Comparison of ENCODE assay signal across 22 cellular contexts in genomic region chr13:21116141-21116540, GRCh38. TPM values are rescaled to one million over a fixed set of nuclear protein-coding genes. Genes with fewer than 3 reads are reported as not detected.
A peak's percentile ranks its signal among the peaks of the same experiment; 100 is the strongest.
DNase-seq lines count a peak whose midpoint lies in the region; ATAC-seq, FAIRE-seq and TF ChIP-seq lines count a peak whose summit lies in the region.
"Had no signal": no experiment of that assay in that cellular context is flagged by ENCODE, and none has a peak within 500 bp of the region (broad histone marks: within the 10 kb centered on the region; RNA-seq: fewer than 3 reads in every experiment).

No MANE protein-coding gene starts in this region.

- peak overlapping the region; percentile 16 for H3K27ac Mint-ChIP-seq in activated CD4-positive, alpha-beta T cell treated with anti-CD3 and anti-CD28 coated beads, Interleukin-2, amount 10 ng/mL, durations not matched to agents 7 days and 5 days
- no peak overlapping the region for H3K27ac Mint-ChIP-seq in activated CD4-positive, alpha-beta T cell treated with anti-CD3 and anti-CD28 coated beads, Interleukin-2, amount 10 ng/mL, durations not matched to agents 24 days and 14 days
- H3K27ac Mint-ChIP-seq: B cell; CD4-positive, CD25-positive, alpha-beta regulatory T cell; CD8-positive, alpha-beta T cell; GM23338; HFFc6 had no signal

- H3K4ac ChIP-seq in H1 (replicated peaks; ENCODE audit: insufficient read length, low read depth, low read length), result no peak overlapping the region

- POLR2A ChIA-PET in activated CD4-positive, alpha-beta T cell treated with anti-CD3 and anti-CD28 coated beads, Interleukin-2, amount 10 ng/mL, durations not matched to agents 7 days and 5 days (lab: Charles Lee), result no interaction called here
- POLR2A ChIA-PET in H1 (lab: Charles Lee; ENCODE audit: partially characterized antibody), result no interaction called here

- no peak for TF ChIP-seq RAD21 in H1 (IDR thresholded peaks at IDR 0.05 in 1 of 2, conservative IDR thresholded peaks at IDR 0.05 in 1 of 2; ENCODE audit: low read depth in 2 of 2, low read length in 2 of 2)

- no peak overlapping the region for H3K4me2 ChIP-seq in H1 (ENCODE audit: insufficient read depth in 1 of 2, low read depth in 2 of 2, low read length in 2 of 2)
- H3K4me2 ChIP-seq: BLaER1, GM23338 had no signal

- no peak overlapping the region for H2BK15ac ChIP-seq in H1 (ENCODE audit: low read length)

- FAIRE-seq in H1 (lab: Jason Lieb, UNC), result no peak
- FAIRE-seq: A204.1, G401.6, GM12892, H54 had no signal

- no peak overlapping the region for H3K14ac ChIP-seq in H1 (ENCODE audit: insufficient read length)

- no peak for TF ChIP-seq POLR2A in H1 (IDR thresholded peaks at IDR 0.05; ENCODE audit: control extremely low read depth in 1 of 2, low read depth in 2 of 2, low read length in 2 of 2)
- TF ChIP-seq POLR2A in sigmoid colon (IDR thresholded peaks at IDR 0.05), result no peak

- 93% methylated on average over 6 of the region's 6 CpGs; no CpG with 5 or more reads in 1 of the 2 experiments for WGBS in H1 (ENCODE audit: extremely low coverage in 1 of 2, insufficient coverage in 1 of 2, insufficient read length in 1 of 2, insufficient replicate concordance in 2 of 2, low coverage in 1 of 2, low lambda C conversion rate in 2 of 2, missing lambda C conversion rate in 1 of 2), 2 experiments
- 89 to 94% methylated on average over 6 of the region's 6 CpGs for WGBS in sigmoid colon, 2 donors

- H3K18ac ChIP-seq in H1 (ENCODE audit: extremely low read depth, low read length), result no peak overlapping the region

- DNase-seq in activated CD4-positive, alpha-beta T cell treated with anti-CD3 and anti-CD28 coated beads, Interleukin-2, amount 10 ng/mL, durations not matched to agents 7 days and 5 days, result no peak
- no peak for DNase-seq in activated CD4-positive, alpha-beta T cell treated with anti-CD3 and anti-CD28 coated beads, Interleukin-2, amount 10 ng/mL, durations not matched to agents 24 days and 14 days
- no peak for DNase-seq in H1 (ENCODE audit: low read depth in 1 of 2, low spot score in 2 of 2)
- DNase-seq in sigmoid colon, result peak; percentile 38
- no peak for DNase-seq in posterior cingulate gyrus
- DNase-seq: Caco-2; CD4-positive, CD25-positive, alpha-beta regulatory T cell; CD8-positive, alpha-beta T cell; DMS153; DND-41; HFFc6 had no signal

- H3K27me3 ChIP-seq in H1 (replicated peaks in 1 of 4; ENCODE audit: control insufficient read depth in 3 of 4, extremely low read depth in 1 of 4, insufficient read depth in 3 of 4, low read length in 3 of 4) (no peaks in the 10 kb centered on the region), sigmoid colon (no peaks in the 10 kb centered on the region)
- H3K27me3 ChIP-seq: BLaER1 had no signal

- no peak overlapping the region for H2BK120ac ChIP-seq in H1 (replicated peaks; ENCODE audit: low read depth, low read length)

- TF ChIP-seq CTCF in H1 (IDR thresholded peaks at IDR 0.05; ENCODE audit: control extremely low read depth in 1 of 3, insufficient read depth in 1 of 3, low read depth in 1 of 3, low read length in 3 of 3), result no peak
- TF ChIP-seq CTCF in sigmoid colon (IDR thresholded peaks at IDR 0.05), result no peak

- H3K56ac ChIP-seq in H1 (replicated peaks; ENCODE audit: insufficient read length, low read depth, low read length), result no peak overlapping the region

- no peak overlapping the region; a peak in 1 of 7 replicates for H3K9ac ChIP-seq in H1 (replicated peaks in 1 of 4; ENCODE audit: extremely low read depth in 1 of 4, low read depth in 3 of 4, low read length in 3 of 4)
- H3K9ac ChIP-seq: BLaER1 had no signal

- H2BK5ac ChIP-seq in H1 (ENCODE audit: low read depth, low read length), result no peak overlapping the region

- H4K20me1 ChIP-seq in H1 (replicated peaks in 1 of 2; ENCODE audit: control insufficient read depth in 1 of 2, insufficient read depth in 2 of 2, low read length in 2 of 2), result no peaks in the 10 kb centered on the region
- H4K20me1 ChIP-seq: BLaER1 had no signal

- H3K36me3 ChIP-seq in H1 (ENCODE audit: control insufficient read depth in 2 of 4, insufficient read depth in 4 of 4, low read length in 3 of 4) (no peaks in the 10 kb centered on the region; a peak in 1 of 8 replicates), sigmoid colon (no peaks in the 10 kb centered on the region)
- H3K36me3 ChIP-seq: BLaER1, HAP-1 had no signal

- no peaks in the 10 kb centered on the region for H3K23me2 ChIP-seq in H1 (ENCODE audit: low read depth, low read length)

- H2BK12ac ChIP-seq in H1 (ENCODE audit: low read depth, low read length), result peak overlapping the region; percentile 18; the same call in 1 of the 2 replicates

- CTCF ChIA-PET in activated CD4-positive, alpha-beta T cell treated with anti-CD3 and anti-CD28 coated beads, Interleukin-2, amount 10 ng/mL, durations not matched to agents 7 days and 5 days (lab: Charles Lee), result no interaction called here
- CTCF ChIA-PET in H1 (lab: Charles Lee; ENCODE audit: partially characterized antibody), result interaction anchor here (1.2 to 1.3 kb wide), 2 partner anchors 15 to 62 kb away, joined by 3 read pairs; no protein-coding TSS in a partner anchor

- H3K79me1 ChIP-seq in H1 (ENCODE audit: low read depth, low read length), result no peaks in the 10 kb centered on the region

- no peak overlapping the region for H4K91ac ChIP-seq in H1 (replicated peaks; ENCODE audit: insufficient read length, low read length)

- no peaks in the 10 kb centered on the region for H3K27me3 Mint-ChIP-seq in activated CD4-positive, alpha-beta T cell treated with anti-CD3 and anti-CD28 coated beads, Interleukin-2, amount 10 ng/mL, durations not matched to agents 7 days and 5 days
- H3K27me3 Mint-ChIP-seq in activated CD4-positive, alpha-beta T cell treated with anti-CD3 and anti-CD28 coated beads, Interleukin-2, amount 10 ng/mL, durations not matched to agents 24 days and 14 days, result no peaks in the 10 kb centered on the region
- H3K27me3 Mint-ChIP-seq: B cell had no signal

- no peak overlapping the region for H3K4me3 Mint-ChIP-seq in activated CD4-positive, alpha-beta T cell treated with anti-CD3 and anti-CD28 coated beads, Interleukin-2, amount 10 ng/mL, durations not matched to agents 7 days and 5 days
- no peak overlapping the region for H3K4me3 Mint-ChIP-seq in activated CD4-positive, alpha-beta T cell treated with anti-CD3 and anti-CD28 coated beads, Interleukin-2, amount 10 ng/mL, durations not matched to agents 24 days and 14 days
- H3K4me3 Mint-ChIP-seq: B cell; CD4-positive, CD25-positive, alpha-beta regulatory T cell; CD8-positive, alpha-beta T cell; GM23338; HFFc6 had no signal

- no peak for TF ChIP-seq EP300 in H1 (IDR thresholded peaks at IDR 0.05; ENCODE audit: borderline replicate concordance in 1 of 2, low read depth in 2 of 2, low read length in 2 of 2)
- no peak for TF ChIP-seq EP300 in sigmoid colon (IDR thresholded peaks at IDR 0.05)

- no peak overlapping the region for H3K4me3 ChIP-seq in H1 (ENCODE audit: extremely low read depth in 1 of 4, insufficient read depth in 2 of 4, low read depth in 3 of 4, low read length in 4 of 4)
- no peak overlapping the region for H3K4me3 ChIP-seq in sigmoid colon
- H3K4me3 ChIP-seq: BLaER1, GM23338, HAP-1 had no signal

- H3K4me1 ChIP-seq in H1 (replicated peaks in 1 of 4; ENCODE audit: control insufficient read depth in 3 of 4, insufficient read depth in 4 of 4, low read length in 3 of 4) (peaks cover 0 to 7% (median 3%) of the 10 kb centered on the region in 4 experiments; a peak in 3 of 7 replicates), sigmoid colon (no peaks in the 10 kb centered on the region)
- H3K4me1 ChIP-seq: Caco-2 had no signal

- no peak overlapping the region for H3K23ac ChIP-seq in H1 (ENCODE audit: insufficient read length)

- no peak overlapping the region for H2BK20ac ChIP-seq in H1 (ENCODE audit: low read length)

- ATAC-seq in GM18519 (IDR thresholded peaks at IDR 0.05; ENCODE audit: low FRiP score, unreplicated experiment), result no peak
- ATAC-seq: CD8-positive, alpha-beta T cell; GM23338 had no signal

- H2AK5ac ChIP-seq in H1 (ENCODE audit: low read depth, low read length), result no peak overlapping the region

- no peak overlapping the region for H4K8ac ChIP-seq in H1 (ENCODE audit: extremely low read depth, insufficient read depth, low read length)

- H4K5ac ChIP-seq in H1 (ENCODE audit: insufficient read length, low read depth, low read length), result no peak overlapping the region

- no peaks in the 10 kb centered on the region for H3K9me3 Mint-ChIP-seq in activated CD4-positive, alpha-beta T cell treated with anti-CD3 and anti-CD28 coated beads, Interleukin-2, amount 10 ng/mL, durations not matched to agents 7 days and 5 days
- H3K9me3 Mint-ChIP-seq in activated CD4-positive, alpha-beta T cell treated with anti-CD3 and anti-CD28 coated beads, Interleukin-2, amount 10 ng/mL, durations not matched to agents 24 days and 14 days, result no peaks in the 10 kb centered on the region
- H3K9me3 Mint-ChIP-seq: CD8-positive, alpha-beta T cell; HFFc6 had no signal

- no peaks in the 10 kb centered on the region for H3K4me1 Mint-ChIP-seq in activated CD4-positive, alpha-beta T cell treated with anti-CD3 and anti-CD28 coated beads, Interleukin-2, amount 10 ng/mL, durations not matched to agents 7 days and 5 days
- no peaks in the 10 kb centered on the region for H3K4me1 Mint-ChIP-seq in activated CD4-positive, alpha-beta T cell treated with anti-CD3 and anti-CD28 coated beads, Interleukin-2, amount 10 ng/mL, durations not matched to agents 24 days and 14 days
- H3K4me1 Mint-ChIP-seq: B cell; CD4-positive, CD25-positive, alpha-beta regulatory T cell had no signal

- H2AFZ ChIP-seq in H1 (ENCODE audit: low read length), result no peak overlapping the region

- H3K9me3 ChIP-seq in H1 (ENCODE audit: insufficient read depth in 2 of 2, low read depth in 1 of 2, low read length in 1 of 2) (no peaks in the 10 kb centered on the region), sigmoid colon (no peaks in the 10 kb centered on the region)
- H3K9me3 ChIP-seq: BLaER1, Caco-2, HAP-1 had no signal

- H3K79me2 ChIP-seq in H1 (ENCODE audit: control insufficient read depth in 1 of 2, insufficient read depth in 2 of 2, low read length in 2 of 2), result no peaks in the 10 kb centered on the region

- intact Hi-C loops in activated CD4-positive, alpha-beta T cell treated with anti-CD3 and anti-CD28 coated beads, Interleukin-2, amount 10 ng/mL, durations not matched to agents 24 days and 14 days (cut with micrococcal nuclease), result no loop called here
- intact Hi-C loops in sigmoid colon (cut with DNase I), result no loop called here
- intact Hi-C loops in posterior cingulate gyrus (cut with DNase I), result no loop called here

- H3K36me3 Mint-ChIP-seq in activated CD4-positive, alpha-beta T cell treated with anti-CD3 and anti-CD28 coated beads, Interleukin-2, amount 10 ng/mL, durations not matched to agents 7 days and 5 days (ENCODE audit: low read depth), result no peaks in the 10 kb centered on the region
- H3K36me3 Mint-ChIP-seq in activated CD4-positive, alpha-beta T cell treated with anti-CD3 and anti-CD28 coated beads, Interleukin-2, amount 10 ng/mL, durations not matched to agents 24 days and 14 days (ENCODE audit: low read depth), result no peaks in the 10 kb centered on the region
- H3K36me3 Mint-ChIP-seq: CD4-positive, CD25-positive, alpha-beta regulatory T cell; CD8-positive, alpha-beta T cell had no signal

- H3K27ac ChIP-seq in H1 (ENCODE audit: low read depth, low read length), result no peak overlapping the region
- no peak overlapping the region for H3K27ac ChIP-seq in sigmoid colon
- H3K27ac ChIP-seq: 22Rv1, BLaER1, C4-2B had no signal

RNA-seq across cellular contexts. Expression of gene SAP18, which starts 23.8 kb away (rescaled TPM):
- total RNA-seq in activated CD4-positive, alpha-beta T cell treated with anti-CD3 and anti-CD28 coated beads, Interleukin-2, amount 10 ng/mL, durations not matched to agents 7 days and 5 days, result 100 to 1,000 TPM; 202 to 220 TPM
- 253 and 254 TPM in 2 replicates for total RNA-seq in activated CD4-positive, alpha-beta T cell treated with anti-CD3 and anti-CD28 coated beads, Interleukin-2, amount 10 ng/mL, durations not matched to agents 24 days and 14 days
- 364 and 367 TPM in 2 replicates for total RNA-seq in H1 (2021; fragmentation: NEBNext Ultra II Directional; extraction: Animal tissue kit (Norgen Biotek cat#: 25700))
- polyA plus RNA-seq in H1 (2011; rRNA removed), result 38.0 and 75.3 TPM in 2 replicates
- 69.4 TPM for polyA plus RNA-seq in H1 (2011; cell fraction: cytosol; rRNA removed)
- 16.0 TPM for polyA plus RNA-seq in H1 (2011; cell fraction: nucleus; rRNA removed)
- polyA plus RNA-seq in H1 (2012, experiment 1 of 2), result 220 to 371 TPM (median 242 TPM) in 4 replicates
- 140 TPM for polyA plus RNA-seq in H1 (2012, experiment 2 of 2)
- 152 TPM for polyA plus RNA-seq in H1 (2013, experiment 1 of 2)
- polyA plus RNA-seq in H1 (2013, experiment 2 of 2), result 153 TPM
- polyA minus RNA-seq in H1 (2011; rRNA and poly(A)+ RNA removed), result 13.4 and 19.3 TPM in 2 replicates
- polyA minus RNA-seq in H1 (2011; cell fraction: cytosol; rRNA and poly(A)+ RNA removed), result 19.4 TPM
- polyA minus RNA-seq in H1 (2011; cell fraction: nucleus; rRNA and poly(A)+ RNA removed), result 33.6 TPM
- 100 to 1,000 TPM in 1 of 4 donors, 10 to 100 TPM in 3; 60.9 to 114 (median 75.7) TPM for total RNA-seq in sigmoid colon
- polyA plus RNA-seq in sigmoid colon, result 100 to 1,000 TPM in 2 of 3 donors, 10 to 100 TPM in 1; 61.7 to 108 (median 108) TPM

RNA-seq across cellular contexts. Expression of gene LATS2, which starts 54.8 kb away (rescaled TPM):
- total RNA-seq in activated CD4-positive, alpha-beta T cell treated with anti-CD3 and anti-CD28 coated beads, Interleukin-2, amount 10 ng/mL, durations not matched to agents 7 days and 5 days, result 1 to 10 TPM; 3.1 to 3.2 TPM
- total RNA-seq in activated CD4-positive, alpha-beta T cell treated with anti-CD3 and anti-CD28 coated beads, Interleukin-2, amount 10 ng/mL, durations not matched to agents 24 days and 14 days, result 1.7 and 2.2 TPM in 2 replicates
- 26.2 and 26.5 TPM in 2 replicates for total RNA-seq in H1 (2021; fragmentation: NEBNext Ultra II Directional; extraction: Animal tissue kit (Norgen Biotek cat#: 25700))
- polyA plus RNA-seq in H1 (2011; rRNA removed) (8.3 and 10.8 TPM in 2 replicates), sigmoid colon (1 to 10 TPM; 3.7 to 4.6 (median 4.2) TPM)
- 10.7 TPM for polyA plus RNA-seq in H1 (2011; cell fraction: cytosol; rRNA removed)
- polyA plus RNA-seq in H1 (2011; cell fraction: nucleus; rRNA removed), result 17.0 TPM
- polyA plus RNA-seq in H1 (2012, experiment 1 of 2), result 10.4 to 14.1 TPM (median 13.4 TPM) in 4 replicates
- polyA plus RNA-seq in H1 (2012, experiment 2 of 2), result 4.8 TPM
- polyA plus RNA-seq in H1 (2013, experiment 1 of 2), result 8.5 TPM
- polyA plus RNA-seq in H1 (2013, experiment 2 of 2), result 8.7 TPM
- 11.9 and 13.9 TPM in 2 replicates for polyA minus RNA-seq in H1 (2011; rRNA and poly(A)+ RNA removed)
- polyA minus RNA-seq in H1 (2011; cell fraction: cytosol; rRNA and poly(A)+ RNA removed), result 15.9 TPM
- polyA minus RNA-seq in H1 (2011; cell fraction: nucleus; rRNA and poly(A)+ RNA removed), result 15.9 TPM
- total RNA-seq in sigmoid colon, result 10 to 100 TPM; 21.8 to 45.5 (median 28.2) TPM
- polyA plus RNA-seq: CD4-positive, CD25-positive, alpha-beta regulatory T cell had no signal
